Comparison of ENCODE assay signal across 4 cellular contexts in the genomic region with DNA sequence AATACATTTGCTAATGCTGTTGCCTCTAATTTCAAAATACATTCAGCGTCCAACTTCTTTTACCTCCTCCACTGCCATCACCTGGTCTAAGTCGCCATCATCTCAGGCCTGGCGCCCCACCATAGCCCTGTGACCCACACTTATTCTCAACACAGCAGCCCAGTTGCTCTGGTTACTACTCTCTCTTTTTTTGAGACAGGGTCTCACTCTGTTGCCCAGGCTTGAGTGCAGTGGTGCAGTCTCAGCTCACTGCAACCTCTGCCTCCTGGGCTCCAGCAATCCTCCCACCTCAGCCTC. TPM values are rescaled to one million over a fixed set of nuclear protein-coding genes. Genes with fewer than 3 reads are reported as not detected.
"Had no signal": no experiment of that assay in that cellular context is flagged by ENCODE, and none has a peak within 500 bp of the region (broad histone marks: within the 10 kb centered on the region; RNA-seq: fewer than 3 reads in every experiment).

No MANE protein-coding gene starts in this region.

- H3K4me1 Mint-ChIP-seq: IgD-negative memory B cell had no signal

- H3K4me3 ChIP-seq: GM23338 had no signal

- H3K36me3 Mint-ChIP-seq: IgD-negative memory B cell had no signal

- H3K9me3 Mint-ChIP-seq: H9 had no signal

- H3K4me3 Mint-ChIP-seq: GM23338, H9, IgD-negative memory B cell had no signal

- H3K27ac Mint-ChIP-seq: GM23338, H9 had no signal

- DNase-seq: HCEC 1CT had no signal

RNA-seq across cellular contexts. Expression of a gene that starts 7.5 kb away (rescaled TPM):
- polyA plus RNA-seq: IgD-negative memory B cell had no signal
